16 cellular contexts compared by ENCODE assay signal in genomic region chr3:133119146-133119545, GRCh38.
DNase-seq lines count a peak whose midpoint lies in the region; ATAC-seq, FAIRE-seq and TF ChIP-seq lines count a peak whose summit lies in the region.
"Had no signal": no experiment of that assay in that cellular context is flagged by ENCODE, and none has a peak within 500 bp of the region (broad histone marks: within the 10 kb centered on the region; RNA-seq: fewer than 3 reads in every experiment).

No MANE protein-coding gene starts in this region.

- no peak overlapping the region for H3K4me3 Mint-ChIP-seq in astrocyte (ENCODE audit: unreplicated experiment)
- H3K4me3 Mint-ChIP-seq in activated T-helper 1 cell treated with anti-CD3 and anti-CD28 coated beads, Interleukin-12 subunit alpha, Interleukin-12 subunit beta, Interleukin-2, Interleukin-4 antibody, amounts not matched to agents 30 ng/mL and 10 ng/mL and 1 ng/mL, durations not matched to agents 14 hours and 24 hours and 36 hours, result no peak overlapping the region
- H3K4me3 Mint-ChIP-seq: CD4-positive, alpha-beta memory T cell had no signal

- H3K4me3 ChIP-seq in heart right ventricle, result no peak overlapping the region
- no peak overlapping the region for H3K4me3 ChIP-seq in right atrium auricular region
- H3K4me3 ChIP-seq in astrocyte (ENCODE audit: insufficient read depth, low read depth, low read length), result no peak overlapping the region
- H3K4me3 ChIP-seq in hepatocyte, result no peak overlapping the region
- H3K4me3 ChIP-seq in upper lobe of left lung, result no peak overlapping the region
- H3K4me3 ChIP-seq: A549, BLaER1, GM12878, SJCRH30 had no signal

- no peak for FAIRE-seq in astrocyte (lab: Jason Lieb, UNC)
- FAIRE-seq: A549, GM12878 had no signal

- TF ChIP-seq CTCF in heart right ventricle (IDR thresholded peaks at IDR 0.05) (no peak), right atrium auricular region (IDR thresholded peaks at IDR 0.05) (no peak), astrocyte (IDR thresholded peaks at IDR 0.05; ENCODE audit: insufficient read depth, low read depth, low read length) (no peak), hepatocyte (IDR thresholded peaks at IDR 0.05; ENCODE audit: poor library complexity) (no peak), upper lobe of left lung (IDR thresholded peaks at IDR 0.05) (no peak)

- ATAC-seq in heart right ventricle (peak in 6 of 8 donors; percentile 9 to 52 (median 46)), upper lobe of left lung (ENCODE audit: low FRiP score in 2 of 2) (no peak)
- ATAC-seq: A549, GM12878 had no signal

- H3K4me1 ChIP-seq in heart right ventricle (peaks cover 0 to 9% (median 3%) of the 10 kb centered on the region in 9 donors), right atrium auricular region (peaks cover 0 to 8% of the 10 kb centered on the region in 2 donors), astrocyte (ENCODE audit: insufficient read depth, low read length) (peaks cover 11% of the 10 kb centered on the region), hepatocyte (ENCODE audit: insufficient read depth) (no peaks in the 10 kb centered on the region), upper lobe of left lung (peaks cover 0 to 3% (median 1%) of the 10 kb centered on the region in 4 donors)
- H3K4me1 ChIP-seq: A549, SJCRH30 had no signal

- DNase-seq in heart right ventricle (no peak), right atrium auricular region (ENCODE audit: low spot score) (no peak), astrocyte (ENCODE audit: low read depth) (no peak), hepatocyte (ENCODE audit: low spot score) (peak; percentile 10), SW480 (ENCODE audit: low spot score) (no peak), upper lobe of left lung (no peak)
- no peak for DNase-seq in activated T-helper 1 cell treated with anti-CD3 and anti-CD28 coated beads, Interleukin-12 subunit alpha, Interleukin-12 subunit beta, Interleukin-2, Interleukin-4 antibody, amounts not matched to agents 30 ng/mL and 10 ng/mL and 1 ng/mL, durations not matched to agents 14 hours and 24 hours and 36 hours (ENCODE audit: low spot score)
- DNase-seq: CD4-positive, alpha-beta memory T cell; DMS53; EL; MM.1S; NCI-H524; SJCRH30 had no signal

- no peaks in the 10 kb centered on the region for H3K79me2 ChIP-seq in astrocyte (ENCODE audit: insufficient read depth, low read length)
- no peaks in the 10 kb centered on the region for H3K79me2 ChIP-seq in hepatocyte

- no peaks in the 10 kb centered on the region for H3K27me3 Mint-ChIP-seq in astrocyte (ENCODE audit: low read depth, unreplicated experiment)
- H3K27me3 Mint-ChIP-seq in activated T-helper 1 cell treated with anti-CD3 and anti-CD28 coated beads, Interleukin-12 subunit alpha, Interleukin-12 subunit beta, Interleukin-2, Interleukin-4 antibody, amounts not matched to agents 30 ng/mL and 10 ng/mL and 1 ng/mL, durations not matched to agents 14 hours and 24 hours and 36 hours (ENCODE audit: insufficient read depth), result no peaks in the 10 kb centered on the region

- H3K36me3 ChIP-seq in heart right ventricle (no peaks in the 10 kb centered on the region), right atrium auricular region (no peaks in the 10 kb centered on the region), astrocyte (ENCODE audit: insufficient read depth, low read length) (no peaks in the 10 kb centered on the region), hepatocyte (replicated peaks; ENCODE audit: insufficient read depth, low read depth) (no peaks in the 10 kb centered on the region), upper lobe of left lung (no peaks in the 10 kb centered on the region)
- H3K36me3 ChIP-seq: BLaER1, SJCRH30 had no signal

- H3K4me2 ChIP-seq in astrocyte (ENCODE audit: low read length) (peak overlapping the region; percentile 40), hepatocyte (no peak overlapping the region)
- H3K4me2 ChIP-seq: A549, BLaER1 had no signal

- no peaks in the 10 kb centered on the region for H4K20me1 ChIP-seq in astrocyte (ENCODE audit: insufficient read depth, low read length)
- no peaks in the 10 kb centered on the region for H4K20me1 ChIP-seq in hepatocyte (ENCODE audit: insufficient read depth, poor library complexity, severe bottlenecking)
- H4K20me1 ChIP-seq: BLaER1 had no signal

- no peaks in the 10 kb centered on the region for H3K27me3 ChIP-seq in heart right ventricle
- no peaks in the 10 kb centered on the region for H3K27me3 ChIP-seq in right atrium auricular region
- H3K27me3 ChIP-seq in astrocyte (ENCODE audit: insufficient read depth, low read length), result no peaks in the 10 kb centered on the region
- H3K27me3 ChIP-seq in hepatocyte, result no peaks in the 10 kb centered on the region
- no peaks in the 10 kb centered on the region for H3K27me3 ChIP-seq in upper lobe of left lung
- H3K27me3 ChIP-seq: BLaER1, SJCRH30 had no signal

- TF ChIP-seq POLR2A in upper lobe of left lung (IDR thresholded peaks at IDR 0.05), result no peak

- no peak overlapping the region for H3K27ac Mint-ChIP-seq in astrocyte (ENCODE audit: unreplicated experiment)
- no peak overlapping the region for H3K27ac Mint-ChIP-seq in activated T-helper 1 cell treated with anti-CD3 and anti-CD28 coated beads, Interleukin-12 subunit alpha, Interleukin-12 subunit beta, Interleukin-2, Interleukin-4 antibody, amounts not matched to agents 30 ng/mL and 10 ng/mL and 1 ng/mL, durations not matched to agents 14 hours and 24 hours and 36 hours
- H3K27ac Mint-ChIP-seq: CD4-positive, alpha-beta memory T cell had no signal

- 44 to 52% methylated on average over 2 of the region's 2 CpGs for WGBS in heart right ventricle, 2 donors
- 45% methylated on average over 2 of the region's 2 CpGs for WGBS in hepatocyte (ENCODE audit: low lambda C conversion rate, missing lambda C conversion rate)
- 58 to 73% methylated on average over 2 of the region's 2 CpGs for WGBS in upper lobe of left lung, 2 donors

- H3K9me3 Mint-ChIP-seq in astrocyte (ENCODE audit: unreplicated experiment), result no peaks in the 10 kb centered on the region
- H3K9me3 Mint-ChIP-seq in activated T-helper 1 cell treated with anti-CD3 and anti-CD28 coated beads, Interleukin-12 subunit alpha, Interleukin-12 subunit beta, Interleukin-2, Interleukin-4 antibody, amounts not matched to agents 30 ng/mL and 10 ng/mL and 1 ng/mL, durations not matched to agents 14 hours and 24 hours and 36 hours, result no peaks in the 10 kb centered on the region
- H3K9me3 Mint-ChIP-seq: CD4-positive, alpha-beta memory T cell had no signal

- no peaks in the 10 kb centered on the region for H3K36me3 Mint-ChIP-seq in astrocyte (ENCODE audit: low read depth, unreplicated experiment)
- no peaks in the 10 kb centered on the region for H3K36me3 Mint-ChIP-seq in activated T-helper 1 cell treated with anti-CD3 and anti-CD28 coated beads, Interleukin-12 subunit alpha, Interleukin-12 subunit beta, Interleukin-2, Interleukin-4 antibody, amounts not matched to agents 30 ng/mL and 10 ng/mL and 1 ng/mL, durations not matched to agents 14 hours and 24 hours and 36 hours (ENCODE audit: low read depth)
- H3K36me3 Mint-ChIP-seq: CD4-positive, alpha-beta memory T cell had no signal

- H3K27ac ChIP-seq in heart right ventricle, result no peak overlapping the region
- no peak overlapping the region for H3K27ac ChIP-seq in right atrium auricular region
- no peak overlapping the region for H3K27ac ChIP-seq in astrocyte (ENCODE audit: low read depth, low read length)
- no peak overlapping the region for H3K27ac ChIP-seq in hepatocyte
- H3K27ac ChIP-seq in upper lobe of left lung, result no peak overlapping the region
- H3K27ac ChIP-seq: A549, BLaER1, SJCRH30 had no signal

- H3K9ac ChIP-seq in astrocyte (ENCODE audit: low read length), result no peak overlapping the region
- H3K9ac ChIP-seq: BLaER1 had no signal

- no peak for TF ChIP-seq EP300 in upper lobe of left lung (IDR thresholded peaks at IDR 0.05)

- intact Hi-C loops in heart right ventricle (cut with DNase I), result no loop called here
- intact Hi-C loops in activated T-helper 1 cell treated with anti-CD3 and anti-CD28 coated beads, Interleukin-12 subunit alpha, Interleukin-12 subunit beta, Interleukin-2, Interleukin-4 antibody, amounts not matched to agents 30 ng/mL and 10 ng/mL and 1 ng/mL, durations not matched to agents 14 hours and 24 hours and 36 hours (cut with micrococcal nuclease), result no loop called here

- H2AFZ ChIP-seq in astrocyte (ENCODE audit: low read depth, low read length) (no peak overlapping the region), hepatocyte (no peak overlapping the region)

- no peaks in the 10 kb centered on the region for H3K9me3 ChIP-seq in heart right ventricle
- H3K9me3 ChIP-seq in right atrium auricular region, result no peaks in the 10 kb centered on the region
- no peaks in the 10 kb centered on the region for H3K9me3 ChIP-seq in astrocyte (ENCODE audit: insufficient read depth, low read depth, low read length)
- H3K9me3 ChIP-seq in hepatocyte (ENCODE audit: low read depth), result no peaks in the 10 kb centered on the region
- no peaks in the 10 kb centered on the region for H3K9me3 ChIP-seq in upper lobe of left lung
- H3K9me3 ChIP-seq: A549, BLaER1, SJCRH30 had no signal

- no peaks in the 10 kb centered on the region for H3K9me2 ChIP-seq in hepatocyte (replicated peaks; ENCODE audit: insufficient read depth)

- H3K4me1 Mint-ChIP-seq in astrocyte (ENCODE audit: low read depth, unreplicated experiment), result no peaks in the 10 kb centered on the region
- H3K4me1 Mint-ChIP-seq in activated T-helper 1 cell treated with anti-CD3 and anti-CD28 coated beads, Interleukin-12 subunit alpha, Interleukin-12 subunit beta, Interleukin-2, Interleukin-4 antibody, amounts not matched to agents 30 ng/mL and 10 ng/mL and 1 ng/mL, durations not matched to agents 14 hours and 24 hours and 36 hours (ENCODE audit: low read depth), result no peaks in the 10 kb centered on the region
- H3K4me1 Mint-ChIP-seq: CD4-positive, alpha-beta memory T cell had no signal

Comparison
In these comparisons a context has a peak if more than half of its experiments do, and no peak if none do; other contexts are left out.
1. ATAC-seq: peak in heart right ventricle (6 of 8); none in upper lobe of left lung (0 of 2).